ENCODE assay signal across 8 cellular contexts in the genomic region with DNA sequence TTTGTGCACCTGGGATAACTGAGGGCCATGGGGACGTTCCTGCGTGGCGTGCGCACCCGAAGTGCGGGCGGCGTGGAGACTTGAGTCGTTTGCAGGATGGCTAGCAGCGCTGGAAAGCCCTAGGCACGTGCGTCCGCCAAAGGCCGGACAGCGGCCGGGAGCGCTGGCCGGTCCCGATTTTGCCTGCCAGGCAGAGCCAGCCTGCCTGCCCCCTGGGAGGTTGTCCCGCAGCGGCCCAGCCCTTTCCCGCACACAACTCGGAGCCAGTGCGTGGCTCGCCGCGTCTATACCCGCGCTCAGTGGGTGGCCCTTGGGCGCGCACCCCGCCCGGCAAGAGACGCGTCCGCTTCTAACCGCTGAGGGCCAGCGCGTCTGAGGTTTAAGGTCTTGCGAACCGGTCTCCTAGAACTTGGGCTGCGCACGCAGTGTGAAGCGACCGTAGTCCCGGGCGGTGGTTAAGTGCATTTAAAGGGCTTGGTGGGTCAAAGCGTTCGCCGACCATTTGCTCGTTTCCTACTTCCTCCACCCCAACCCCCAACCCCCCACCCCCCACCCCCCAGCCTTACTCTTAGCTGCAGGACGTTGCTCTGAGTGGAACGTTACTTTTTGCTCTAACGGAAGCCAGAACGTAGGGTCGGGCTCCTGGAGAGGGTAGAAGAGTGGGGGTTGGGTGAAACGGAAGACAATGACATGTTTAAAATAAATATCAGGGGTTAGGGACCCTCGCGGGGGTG. TPM values are rescaled to one million over a fixed set of nuclear protein-coding genes. Genes with fewer than 3 reads are reported as not detected.
DNase-seq lines count a peak whose midpoint lies in the region; ATAC-seq and TF ChIP-seq lines count a peak whose summit lies in the region.

No MANE protein-coding gene starts in this region.

- H3K36me3 Mint-ChIP-seq in activated naive CD4-positive, alpha-beta T cell treated with anti-CD3 and anti-CD28 coated beads, Interleukin-2, amount 10 ng/mL, durations not matched to agents 7 days and 5 days = peaks cover 34% of the 10 kb centered on the region

- peak; percentile 64 for DNase-seq in COLO668 (lab: John Stamatoyannopoulos, UW; ENCODE audit: unreplicated experiment)
- DNase-seq in GM19238 (ENCODE audit: insufficient read length, low spot score) = peak; percentile 38
- DNase-seq in NOMO-1 (lab: John Stamatoyannopoulos, UW; ENCODE audit: unreplicated experiment in 2 of 2) = peak; percentile 53 to 74
- DNase-seq in activated naive CD4-positive, alpha-beta T cell treated with anti-CD3 and anti-CD28 coated beads, Interleukin-2, amount 10 ng/mL, durations not matched to agents 7 days and 5 days = peak; percentile 64
- peak; percentile 36 for DNase-seq in left cardiac atrium
- DNase-seq in retina = peak; percentile 91
- no peak for DNase-seq in omental fat pad (ENCODE audit: low spot score)

- no peak for TF ChIP-seq CTCF in omental fat pad (IDR thresholded peaks at IDR 0.05)

- H3K27me3 Mint-ChIP-seq in activated naive CD4-positive, alpha-beta T cell treated with anti-CD3 and anti-CD28 coated beads, Interleukin-2, amount 10 ng/mL, durations not matched to agents 7 days and 5 days = peaks cover 14% of the 10 kb centered on the region

- H3K9me3 Mint-ChIP-seq in activated naive CD4-positive, alpha-beta T cell treated with anti-CD3 and anti-CD28 coated beads, Interleukin-2, amount 10 ng/mL, durations not matched to agents 7 days and 5 days = no peaks in the 10 kb centered on the region

- peak overlapping the region; percentile 89 for H3K4me3 Mint-ChIP-seq in activated naive CD4-positive, alpha-beta T cell treated with anti-CD3 and anti-CD28 coated beads, Interleukin-2, amount 10 ng/mL, durations not matched to agents 7 days and 5 days

- H3K4me1 Mint-ChIP-seq in activated naive CD4-positive, alpha-beta T cell treated with anti-CD3 and anti-CD28 coated beads, Interleukin-2, amount 10 ng/mL, durations not matched to agents 7 days and 5 days = peaks cover 65% of the 10 kb centered on the region

- intact Hi-C loops in left cardiac atrium (cut with DNase I) = loop anchor here in 1 of 2 donors (10.0 kb wide), 1 partner anchor 120 kb away; no protein-coding TSS in a partner anchor

- peak overlapping the region; percentile 89 for H3K27ac Mint-ChIP-seq in activated naive CD4-positive, alpha-beta T cell treated with anti-CD3 and anti-CD28 coated beads, Interleukin-2, amount 10 ng/mL, durations not matched to agents 7 days and 5 days

- ATAC-seq in HG03354 (IDR thresholded peaks at IDR 0.05; ENCODE audit: poor library complexity, severe bottlenecking, unreplicated experiment) = peak; percentile 40
- peak; percentile 63 to 86 for ATAC-seq in left cardiac atrium
- no peak for ATAC-seq in omental fat pad (ENCODE audit: low FRiP score)

- CTCF ChIA-PET in activated naive CD4-positive, alpha-beta T cell treated with anti-CD3 and anti-CD28 coated beads, Interleukin-2, amount 10 ng/mL, durations not matched to agents 7 days and 5 days (lab: Charles Lee) = no interaction called here

RNA-seq across cellular contexts. Expression of a gene that starts 0.6 kb away (rescaled TPM):
- total RNA-seq in left cardiac atrium = under 1 TPM; 0.29 to 0.97 TPM
- 1 to 10 TPM in 1 of 4 donors, under 1 TPM in 1, not detected in 2; 0.95 to 1.2 TPM for total RNA-seq in omental fat pad
